Comparison of ENCODE assay signal across 8 cellular contexts in the genomic region with DNA sequence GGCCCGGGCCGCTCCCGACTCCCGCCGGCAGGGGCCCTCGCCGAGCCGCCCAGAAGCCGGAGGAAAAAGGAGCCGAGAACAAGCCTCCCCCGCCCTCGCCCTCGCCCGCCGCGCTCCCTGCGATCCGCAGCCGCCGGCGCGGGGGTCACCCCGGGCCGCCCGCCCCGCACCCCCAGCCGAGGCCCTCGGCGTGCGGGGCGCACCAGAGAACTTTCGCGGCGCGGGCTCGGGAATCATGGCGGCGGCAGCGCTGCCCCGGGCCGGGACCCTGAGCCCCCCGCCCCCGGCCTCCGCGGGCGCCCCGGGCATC. TPM values are rescaled to one million over a fixed set of nuclear protein-coding genes. Genes with fewer than 3 reads are reported as not detected.
A peak's percentile ranks its signal among the peaks of the same experiment; 100 is the strongest.
DNase-seq lines count a peak whose midpoint lies in the region; ATAC-seq and TF ChIP-seq lines count a peak whose summit lies in the region.

No MANE protein-coding gene starts in this region.

- H3K9me3 ChIP-seq in lower lobe of right lung = no peaks in the 10 kb centered on the region

- no peak overlapping the region for H3K27ac ChIP-seq in lower lobe of right lung

- ATAC-seq in HG02798 (IDR thresholded peaks at IDR 0.05; ENCODE audit: poor library complexity, unreplicated experiment) (peak; percentile 67), lower lobe of right lung (peak; percentile 79 to 80)

- no peaks in the 10 kb centered on the region for H3K27me3 ChIP-seq in lower lobe of right lung (ENCODE audit: low read depth)

- intact Hi-C loops in lower lobe of right lung (cut with DNase I) = no loop called here

- TF ChIP-seq CTCF in lower lobe of right lung (IDR thresholded peaks at IDR 0.05) = peak; percentile 23

- DNase-seq in DMS153 treated with DMSO at 0.1 percent for 48 hours (lab: John Stamatoyannopoulos, UW; ENCODE audit: unreplicated experiment) (peak; percentile 31), DMS153 (lab: John Stamatoyannopoulos, UW) (no peak), NCI-H2227 (lab: John Stamatoyannopoulos, UW; ENCODE audit: unreplicated experiment) (peak; percentile 80), dermis blood vessel endothelial cell (peak; percentile 77), lower lobe of right lung (peak; percentile 84)
- DNase-seq in activated CD4-positive, alpha-beta T cell treated with anti-CD3 and anti-CD28 coated beads, Interleukin-2, amount 50 U/mL, for 1 hour = peak; percentile 76
- peak; percentile 59 for DNase-seq in stimulated activated CD8-positive, alpha-beta memory T cell treated with anti-CD3 and anti-CD28 coated beads, Interleukin-12 subunit alpha, Interleukin-12 subunit beta, amount 100 ng/mL, for 1 hour (ENCODE audit: low read depth)

- peaks cover 8% of the 10 kb centered on the region for H3K36me3 ChIP-seq in lower lobe of right lung

- peak overlapping the region; percentile 56 for H3K4me3 ChIP-seq in lower lobe of right lung

- peaks cover 35% of the 10 kb centered on the region for H3K4me1 ChIP-seq in lower lobe of right lung

RNA-seq across cellular contexts. Expression of gene CDK2AP1, which starts 0.5 kb away (rescaled TPM):
- total RNA-seq in dermis blood vessel endothelial cell (286 and 322 TPM in 2 replicates), lower lobe of right lung (83.5 TPM)

RNA-seq across cellular contexts. Expression of gene MTRFR, which starts 37.9 kb away (rescaled TPM):
- total RNA-seq in dermis blood vessel endothelial cell (7.4 and 10.2 TPM in 2 replicates), lower lobe of right lung (12.7 TPM)

RNA-seq across cellular contexts. Expression of gene MPHOSPH9, which starts 38.2 kb away (rescaled TPM):
- total RNA-seq in dermis blood vessel endothelial cell = 43.2 and 63.0 TPM in 2 replicates
- total RNA-seq in lower lobe of right lung = 21.8 TPM
